Comparison of ENCODE assay signal across 8 cellular contexts in genomic region chr2:30503007-30503691, GRCh38. TPM values are rescaled to one million over a fixed set of nuclear protein-coding genes. Genes with fewer than 3 reads are reported as not detected.
DNase-seq lines count a peak whose midpoint lies in the region; ATAC-seq and TF ChIP-seq lines count a peak whose summit lies in the region.
"Had no signal": no experiment of that assay in that cellular context is flagged by ENCODE, and none has a peak within 500 bp of the region (broad histone marks: within the 10 kb centered on the region; RNA-seq: fewer than 3 reads in every experiment).

No MANE protein-coding gene starts in this region.

- no peaks in the 10 kb centered on the region for H3K27me3 ChIP-seq in Karpas-422 (ENCODE audit: low read length)
- no peaks in the 10 kb centered on the region for H3K27me3 ChIP-seq in neutrophil
- H3K27me3 ChIP-seq in vagina: no peaks in the 10 kb centered on the region

- H3K9me3 ChIP-seq in Karpas-422 (ENCODE audit: low read length) (peaks cover 9% of the 10 kb centered on the region), neutrophil (peaks cover 6% of the 10 kb centered on the region), vagina (no peaks in the 10 kb centered on the region)

- H4K20me1 ChIP-seq in Karpas-422 (ENCODE audit: insufficient read depth, low read depth, low read length): no peaks in the 10 kb centered on the region

- ATAC-seq in HG03521 (IDR thresholded peaks at IDR 0.05; ENCODE audit: unreplicated experiment): no peak

- DNase-seq in Karpas-422: peak; percentile 49
- DNase-seq in cardiac fibroblast (ENCODE audit: low read depth in 2 of 2): peak; percentile 27
- no peak for DNase-seq in NCI-H510A treated with DMSO at 0.1 percent for 48 hours (lab: John Stamatoyannopoulos, UW)
- DNase-seq in vagina (ENCODE audit: extremely low spot score in 2 of 2): no peak
- DNase-seq: activated CD4-positive, alpha-beta T cell treated with anti-CD3 and anti-CD28 coated beads for 1 hour had no signal

- H3K79me2 ChIP-seq in Karpas-422 (ENCODE audit: low read length): peaks cover 93% of the 10 kb centered on the region

- no peaks in the 10 kb centered on the region for H3K9me2 ChIP-seq in Karpas-422 (replicated peaks; ENCODE audit: insufficient read depth, low read length)

- H3K36me3 ChIP-seq in Karpas-422 (ENCODE audit: insufficient read depth, low read length) (0 out of 2 replicates have a peak, but pooled peaks cover 7% of the 10 kb centered on the region), neutrophil (no peaks in the 10 kb centered on the region), vagina (no peaks in the 10 kb centered on the region)

- intact Hi-C loops in vagina (cut with DNase I): no loop called here

- H3K4me3 ChIP-seq in Karpas-422 (ENCODE audit: low read length) (no peak overlapping the region), cardiac fibroblast (replicated peaks in 1 of 2; ENCODE audit: low read depth in 2 of 2, low read length in 2 of 2) (no peak overlapping the region), neutrophil (ENCODE audit: low read depth in 1 of 2, low read length in 1 of 2) (peak overlapping the region in 1 of 2 experiments; percentile 2), vagina (no peak overlapping the region)

- H3K4me2 ChIP-seq in Karpas-422 (ENCODE audit: low read depth, low read length, poor library complexity, severe bottlenecking): no peak overlapping the region

- no peak overlapping the region for H3K27ac ChIP-seq in Karpas-422 (ENCODE audit: low read length)
- peak overlapping the region; percentile 87 for H3K27ac ChIP-seq in neutrophil
- H3K27ac ChIP-seq in vagina: no peak overlapping the region

- H3K4me1 ChIP-seq in Karpas-422 (ENCODE audit: low read length): peaks cover 13% of the 10 kb centered on the region
- peaks cover 44 to 49% of the 10 kb centered on the region in 2 experiments for H3K4me1 ChIP-seq in neutrophil (ENCODE audit: control insufficient read depth in 1 of 2, insufficient read depth in 1 of 2, low read depth in 1 of 2, low read length in 1 of 2)
- peaks cover 19% of the 10 kb centered on the region for H3K4me1 ChIP-seq in vagina

- no peak for TF ChIP-seq POLR2A in vagina (IDR thresholded peaks at IDR 0.05)

- TF ChIP-seq CTCF in GM12873 (IDR thresholded peaks at IDR 0.05; ENCODE audit: insufficient read depth, low read depth, low read length, missing control alignments) (peak; percentile 8), cardiac fibroblast (IDR thresholded peaks at IDR 0.05; ENCODE audit: low read depth, low read length) (peak; percentile 24), neutrophil (IDR thresholded peaks at IDR 0.05) (no peak), vagina (IDR thresholded peaks at IDR 0.05) (no peak)

- no peak overlapping the region for H2AFZ ChIP-seq in Karpas-422 (ENCODE audit: low read length)

- H3K9ac ChIP-seq in Karpas-422 (ENCODE audit: low read length): no peak overlapping the region

RNA-seq across cellular contexts. Expression of gene LCLAT1, which starts 56.1 kb away (rescaled TPM):
- 11.4 and 21.7 TPM in 2 replicates for total RNA-seq in Karpas-422 (2014; rRNA removed; shearing (Covaris generic); ENCODE audit: low replicate concordance)
- total RNA-seq in vagina: 19.6 TPM

Comparison
In these comparisons a context has a peak if more than half of its experiments do, and no peak if none do; other contexts are left out.
1. CTCF ChIP-seq: peak in GM12873 (single experiment) and cardiac fibroblast (single experiment); none in neutrophil (single experiment) and vagina (0 of 3).
2. DNase-seq: peak in Karpas-422 (single experiment) and cardiac fibroblast (2 of 2); none in NCI-H510A treated with DMSO at 0.1 percent for 48 hours (single experiment) and vagina (0 of 2).